Comparison of ENCODE assay signal across 22 cellular contexts in the genomic region with DNA sequence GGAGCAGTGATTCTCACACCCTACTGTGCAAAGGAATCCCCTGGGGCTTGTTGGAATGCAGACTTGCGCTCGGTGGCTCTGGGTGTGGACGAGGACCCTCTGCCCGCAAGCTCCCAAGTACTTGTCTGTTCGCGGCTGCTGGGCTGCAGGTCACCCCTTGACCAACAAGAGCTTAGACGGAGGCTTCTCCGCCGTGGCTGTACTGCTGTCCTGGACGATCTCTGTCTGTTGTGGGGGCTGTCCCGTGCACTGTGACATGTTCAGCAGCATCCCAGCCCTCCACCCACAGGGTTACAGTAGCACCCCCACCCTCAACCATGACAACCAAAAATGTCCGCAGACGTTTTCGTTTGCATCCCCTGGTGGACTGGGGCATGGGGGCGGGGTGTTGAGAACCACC. TPM values are rescaled to one million over a fixed set of nuclear protein-coding genes. Genes with fewer than 3 reads are reported as not detected.
DNase-seq lines count a peak whose midpoint lies in the region; ATAC-seq, FAIRE-seq and TF ChIP-seq lines count a peak whose summit lies in the region.
"Had no signal": no experiment of that assay in that cellular context is flagged by ENCODE, and none has a peak within 500 bp of the region (broad histone marks: within the 10 kb centered on the region; RNA-seq: fewer than 3 reads in every experiment).

No MANE protein-coding gene starts in this region.

- H3K4me1 Mint-ChIP-seq in astrocyte (ENCODE audit: low read depth, unreplicated experiment) = peaks cover 6% of the 10 kb centered on the region
- H3K4me1 Mint-ChIP-seq: CD14-positive monocyte; CD8-positive, alpha-beta memory T cell had no signal

- peaks cover 2% of the 10 kb centered on the region for H3K36me3 Mint-ChIP-seq in astrocyte (ENCODE audit: low read depth, unreplicated experiment)
- H3K36me3 Mint-ChIP-seq: CD14-positive monocyte had no signal

- TF ChIP-seq RAD21 in A549 (conservative IDR thresholded peaks at IDR 0.05 in 1 of 2, IDR thresholded peaks at IDR 0.05 in 1 of 2) = no peak

- peaks cover 6% of the 10 kb centered on the region for H3K27me3 Mint-ChIP-seq in astrocyte (ENCODE audit: low read depth, unreplicated experiment)

- H3K4me1 ChIP-seq in A549 (peaks cover 17% of the 10 kb centered on the region), astrocyte (ENCODE audit: insufficient read depth, low read length) (peaks cover 16% of the 10 kb centered on the region), neuronal stem cell (ENCODE audit: control insufficient read depth in 2 of 2, insufficient read depth in 1 of 2, low read depth in 1 of 2, low read length in 2 of 2) (no peaks in the 10 kb centered on the region)
- H3K4me1 ChIP-seq: BE2C; BLaER1 treated with 17β-estradiol and CSF1 and Interleukin-3, amounts not matched to agents 10 nM and 100 nM had no signal

- no peak overlapping the region for H2BK12ac ChIP-seq in neuronal stem cell (ENCODE audit: low read length)

- H2AFZ ChIP-seq in astrocyte (ENCODE audit: low read depth, low read length) = no peak overlapping the region
- H2AFZ ChIP-seq in neuronal stem cell (ENCODE audit: low read length) = no peak overlapping the region
- H2AFZ ChIP-seq: GM23248 had no signal

- no peak for TF ChIP-seq EP300 in A549 (IDR thresholded peaks at IDR 0.05)

- WGBS in A549 (ENCODE audit: missing lambda C conversion rate) = 70% methylated on average over 5 of the region's 15 CpGs
- no CpG with 5 or more reads among the region's 15 CpGs for WGBS in neuronal stem cell (ENCODE audit: extremely low coverage in 2 of 2, insufficient read length in 2 of 2, insufficient replicate concordance in 1 of 2), 2 donors

- peak overlapping the region; percentile 33 for H3K14ac ChIP-seq in neuronal stem cell (ENCODE audit: low read length)

- no peaks in the 10 kb centered on the region for H4K20me1 ChIP-seq in astrocyte (ENCODE audit: insufficient read depth, low read length)
- H4K20me1 ChIP-seq: BLaER1 treated with 17β-estradiol and CSF1 and Interleukin-3, amounts not matched to agents 10 nM and 100 nM had no signal

- H3K9ac ChIP-seq in astrocyte (ENCODE audit: low read length) (no peak overlapping the region), neuronal stem cell (ENCODE audit: low read depth, low read length, poor library complexity) (no peak overlapping the region)
- H3K9ac ChIP-seq: BLaER1 treated with 17β-estradiol and CSF1 and Interleukin-3, amounts not matched to agents 10 nM and 100 nM; GM23248 had no signal

- no peak overlapping the region for H4K91ac ChIP-seq in neuronal stem cell (ENCODE audit: low read depth, low read length, poor library complexity)

- H3K27ac Mint-ChIP-seq in astrocyte (ENCODE audit: unreplicated experiment) = peak overlapping the region; percentile 74
- H3K27ac Mint-ChIP-seq: CD14-positive monocyte; CD4-positive, alpha-beta T cell; CD8-positive, alpha-beta memory T cell had no signal

- no peaks in the 10 kb centered on the region for H3K79me1 ChIP-seq in neuronal stem cell (ENCODE audit: low read depth, low read length)

- peaks cover 5% of the 10 kb centered on the region for H3K9me3 Mint-ChIP-seq in astrocyte (ENCODE audit: unreplicated experiment)
- H3K9me3 Mint-ChIP-seq: CD4-positive, alpha-beta T cell; CD8-positive, alpha-beta memory T cell had no signal

- TF ChIP-seq POLR2A in A549 (IDR thresholded peaks at IDR 0.05; ENCODE audit: low read length) = no peak

- no peak overlapping the region for H3K4me3 Mint-ChIP-seq in astrocyte (ENCODE audit: unreplicated experiment)
- H3K4me3 Mint-ChIP-seq: CD14-positive monocyte; CD4-positive, alpha-beta T cell; CD8-positive, alpha-beta memory T cell had no signal

- DNase-seq in Right ventricle myocardium superior (peak; percentile 36), left cardiac atrium (no peak), A549 (ENCODE audit: low read depth in 1 of 2, low spot score in 1 of 2) (no peak), astrocyte (ENCODE audit: low read depth) (no peak), neuronal stem cell (ENCODE audit: low spot score) (no peak)
- DNase-seq: AML-193; BE2C; CD4-positive, alpha-beta T cell; CD8-positive, alpha-beta memory T cell; DND-41; H7 had no signal

- no peaks in the 10 kb centered on the region for H3K9me3 ChIP-seq in A549
- H3K9me3 ChIP-seq in astrocyte (ENCODE audit: insufficient read depth, low read depth, low read length) = no peaks in the 10 kb centered on the region
- H3K9me3 ChIP-seq in neuronal stem cell (replicated peaks in 1 of 2; ENCODE audit: control insufficient read depth in 2 of 2, insufficient read depth in 1 of 2, low read depth in 1 of 2, low read length in 2 of 2) = no peaks in the 10 kb centered on the region
- H3K9me3 ChIP-seq: BE2C had no signal

- no peak overlapping the region for H3K4me3 ChIP-seq in A549
- no peak overlapping the region for H3K4me3 ChIP-seq in astrocyte (ENCODE audit: insufficient read depth, low read depth, low read length)
- H3K4me3 ChIP-seq in neuronal stem cell (ENCODE audit: low read length in 2 of 2) = no peak overlapping the region
- H3K4me3 ChIP-seq: BLaER1 treated with 17β-estradiol and CSF1 and Interleukin-3, amounts not matched to agents 10 nM and 100 nM; GM12878; GM23248 had no signal

- no peak overlapping the region for H2BK120ac ChIP-seq in neuronal stem cell (ENCODE audit: low read depth, low read length)

- no peaks in the 10 kb centered on the region for H3K27me3 ChIP-seq in astrocyte (ENCODE audit: insufficient read depth, low read length)
- no peaks in the 10 kb centered on the region for H3K27me3 ChIP-seq in neuronal stem cell (ENCODE audit: control insufficient read depth in 3 of 3, insufficient read depth in 3 of 3, low read depth in 1 of 3, low read length in 3 of 3)
- H3K27me3 ChIP-seq: BE2C; BLaER1 treated with 17β-estradiol and CSF1 and Interleukin-3, amounts not matched to agents 10 nM and 100 nM had no signal

- H2AK5ac ChIP-seq in neuronal stem cell (ENCODE audit: low read depth, low read length) = peak overlapping the region; percentile 68

- CTCF ChIA-PET in A549 (lab: Yijun Ruan, JAX) = interaction anchor here (1.2 kb wide), 1 partner anchor 9 kb away, joined by 3 read pairs; no protein-coding TSS in a partner anchor

- no peak for ATAC-seq in Right ventricle myocardium superior (ENCODE audit: poor library complexity)
- ATAC-seq in left cardiac atrium = no peak
- peak in 1 of 2 experiments; percentile 7; a peak in 1 of 6 replicates for ATAC-seq in A549
- ATAC-seq in GM18511 (IDR thresholded peaks at IDR 0.05; ENCODE audit: unreplicated experiment) = no peak
- ATAC-seq in HG02642 (IDR thresholded peaks at IDR 0.05; ENCODE audit: poor library complexity, unreplicated experiment) = no peak
- ATAC-seq: GM12878 had no signal

- no peak overlapping the region for H2BK15ac ChIP-seq in neuronal stem cell (ENCODE audit: low read length)

- H3K27ac ChIP-seq in A549 (peak overlapping the region; percentile 88 to 98), astrocyte (ENCODE audit: low read depth, low read length) (no peak overlapping the region), neuronal stem cell (replicated peaks; ENCODE audit: low read length) (no peak overlapping the region)
- H3K27ac ChIP-seq: 22Rv1; BLaER1 treated with 17β-estradiol and CSF1 and Interleukin-3, amounts not matched to agents 10 nM and 100 nM; GM23248 had no signal

- peak overlapping the region; percentile 82 for H3K4me2 ChIP-seq in A549
- no peak overlapping the region for H3K4me2 ChIP-seq in astrocyte (ENCODE audit: low read length)
- H3K4me2 ChIP-seq in neuronal stem cell (ENCODE audit: insufficient read depth, low read length, poor library complexity, severe bottlenecking) = no peak overlapping the region
- H3K4me2 ChIP-seq: BLaER1 treated with 17β-estradiol and CSF1 and Interleukin-3, amounts not matched to agents 10 nM and 100 nM had no signal

- intact Hi-C loops in Right ventricle myocardium superior (cut with DNase I) (no loop called here), left cardiac atrium (cut with DNase I) (no loop called here)

- H3K36me3 ChIP-seq in astrocyte (ENCODE audit: insufficient read depth, low read length) = no peaks in the 10 kb centered on the region
- H3K36me3 ChIP-seq in neuronal stem cell (replicated peaks in 1 of 2; ENCODE audit: control insufficient read depth in 2 of 2, insufficient read depth in 2 of 2, low read length in 2 of 2) = no peaks in the 10 kb centered on the region
- H3K36me3 ChIP-seq: BE2C; BLaER1 treated with 17β-estradiol and CSF1 and Interleukin-3, amounts not matched to agents 10 nM and 100 nM had no signal

- H3K18ac ChIP-seq in neuronal stem cell (ENCODE audit: low read length) = peak overlapping the region; percentile 65

- no peak overlapping the region for H4K8ac ChIP-seq in neuronal stem cell (ENCODE audit: low read depth, low read length)

- H2BK5ac ChIP-seq in neuronal stem cell (ENCODE audit: low read length) = no peak overlapping the region

- H3K23ac ChIP-seq in neuronal stem cell (ENCODE audit: low read depth, low read length, poor library complexity) = no peak overlapping the region

- no peak overlapping the region for H3K4ac ChIP-seq in neuronal stem cell (ENCODE audit: low read length)

- H3K79me2 ChIP-seq in astrocyte (ENCODE audit: insufficient read depth, low read length) = no peaks in the 10 kb centered on the region

- FAIRE-seq in A549 (lab: Jason Lieb, UNC) = no peak
- no peak for FAIRE-seq in astrocyte (lab: Jason Lieb, UNC)
- FAIRE-seq: A204.1, G401.6, GM12878, GM19239, H1 had no signal

- no peak for TF ChIP-seq CTCF in A549 (IDR thresholded peaks at IDR 0.05)
- TF ChIP-seq CTCF in astrocyte (IDR thresholded peaks at IDR 0.05; ENCODE audit: insufficient read depth, low read depth, low read length) = no peak

- POLR2A ChIA-PET in A549 (lab: Yijun Ruan, JAX) = no interaction called here

TF ChIP-seq in A549, 52 proteins besides CTCF, POLR2A, EP300 and RAD21 (continues in another document):
- no peak for TF ChIP-seq RARB (CRISPR knock-in tag; IDR thresholded peaks at IDR 0.05)
- no peak for TF ChIP-seq TP53 (CRISPR knock-in tag; IDR thresholded peaks at IDR 0.05)
- TF ChIP-seq CHD2 (IDR thresholded peaks at IDR 0.05; ENCODE audit: low read length, partially characterized antibody) = no peak
- TF ChIP-seq HOXA7 (CRISPR knock-in tag; IDR thresholded peaks at IDR 0.05) = no peak
- no peak for TF ChIP-seq CBX8 (IDR thresholded peaks at IDR 0.05)
- no peak for TF ChIP-seq HDAC2 (IDR thresholded peaks at IDR 0.05)
- TF ChIP-seq PHF8 (IDR thresholded peaks at IDR 0.05; ENCODE audit: borderline replicate concordance, low read depth) = no peak
- no peak for TF ChIP-seq ZSCAN20 (CRISPR knock-in tag; IDR thresholded peaks at IDR 0.05)
- TF ChIP-seq NR3C1 (IDR thresholded peaks at IDR 0.05) = no peak

RNA-seq across cellular contexts. Expression of gene SLC15A1, which starts 22.9 kb away (rescaled TPM):
- not detected for total RNA-seq in Right ventricle myocardium superior
- total RNA-seq in left cardiac atrium = not detected
- polyA plus RNA-seq in A549 (2011; rRNA removed) = 0.09 and 0.19 TPM in 2 replicates
- 0.03 TPM in 1 of 2 replicates, not detected in the other for polyA plus RNA-seq in A549 (2012; cell fraction: cytosol; rRNA removed)
- 0.04 TPM in 1 of 2 replicates, not detected in the other for polyA plus RNA-seq in A549 (2012; cell fraction: nucleus; rRNA removed)
- polyA plus RNA-seq in A549 (2017; fragmentation: RNase III; extraction: RNeasy Plus Mini Kit Qiagen cat#74134 plus additional on column Dnase treatment) = 0.04 to 0.05 TPM in 2 of 3 replicates, not detected in the other
- polyA minus RNA-seq in A549 (2011; rRNA and poly(A)+ RNA removed) = not detected in 2 replicates
- total RNA-seq in astrocyte = not detected in 2 replicates
- 0.01 TPM for polyA plus RNA-seq in neuronal stem cell (2013, experiment 1 of 2)
- polyA plus RNA-seq in neuronal stem cell (2013, experiment 2 of 2) = 0.01 TPM
- total RNA-seq: CD4-positive, alpha-beta T cell; CD8-positive, alpha-beta memory T cell; GM12878; GM23248 had no signal
- polyA plus RNA-seq: CD14-positive monocyte; CD8-positive, alpha-beta memory T cell; GM12878; GM23248 had no signal

Comparison
In these comparisons a context has a peak if more than half of its experiments do, and no peak if none do; other contexts are left out.
1. H3K27ac ChIP-seq: peak in A549 (2 of 2); none in astrocyte (single experiment) and neuronal stem cell (single experiment).